Comparison of ENCODE assay signal across 1 cellular context in genomic region chr14:60642270-60642789, GRCh38.
TF ChIP-seq lines count a peak whose summit lies in the region.

No MANE protein-coding gene starts in this region.

TF ChIP-seq in WTC11, 78 proteins besides CTCF, POLR2A, EP300 and RAD21 (continued from another document):
- TF ChIP-seq MAX (CRISPR knock-in tag; IDR thresholded peaks at IDR 0.05), result 0 out of 2 replicates have a peak, but pooled peaks have one; percentile 64
- TF ChIP-seq PRDM15 (CRISPR knock-in tag; IDR thresholded peaks at IDR 0.05), result peak; percentile 70
- peak; percentile 51; the same call in 1 of the 2 replicates for TF ChIP-seq USF1 (CRISPR knock-in tag; IDR thresholded peaks at IDR 0.05)
- TF ChIP-seq CREM (CRISPR knock-in tag; IDR thresholded peaks at IDR 0.05), result no peak
- no peak for TF ChIP-seq ZNF121 (CRISPR knock-in tag; IDR thresholded peaks at IDR 0.05)
- peak; percentile 54 for TF ChIP-seq USF2 (CRISPR knock-in tag; IDR thresholded peaks at IDR 0.05)
- peak; percentile 42; the same call in 1 of the 2 replicates for TF ChIP-seq HMGXB4 (CRISPR knock-in tag; IDR thresholded peaks at IDR 0.05)
- TF ChIP-seq FOXK1 (CRISPR knock-in tag; IDR thresholded peaks at IDR 0.05), result 0 out of 2 replicates have a peak, but pooled peaks have one; percentile 35
- no peak; the same call in 1 of the 2 replicates for TF ChIP-seq MYBL2 (CRISPR knock-in tag; IDR thresholded peaks at IDR 0.05)
